ENCODE assay signal across 14 cellular contexts in genomic region chrX:129934461-129934860, GRCh38.
"Had no signal": no experiment of that assay in that cellular context is flagged by ENCODE, and none has a peak within 500 bp of the region (broad histone marks: within the 10 kb centered on the region; RNA-seq: fewer than 3 reads in every experiment).

No MANE protein-coding gene starts in this region.

- H3K9me3 Mint-ChIP-seq: activated naive CD4-positive, alpha-beta T cell treated with anti-CD3 and anti-CD28 coated beads for 36 hours; stimulated activated naive CD8-positive, alpha-beta T cell treated with anti-CD3 and anti-CD28 coated beads, Interleukin-15, amount 100 ng/mL, for 72 hours had no signal

- DNase-seq: activated CD4-positive, alpha-beta T cell treated with anti-CD3 and anti-CD28 coated beads for 36 hours; activated CD8-positive, alpha-beta T cell treated with anti-CD3 and anti-CD28 coated beads, Interleukin-2, amount 10 ng/mL, durations not matched to agents 7 days and 5 days; activated naive CD4-positive, alpha-beta T cell treated with anti-CD3 and anti-CD28 coated beads for 36 hours; adrenal gland; kidney; left ventricle myocardium superior; mesendoderm; stimulated activated CD4-positive, alpha-beta T cell treated with anti-CD3 and anti-CD28 coated beads, Interleukin-4, amount 100 ng/mL, for 4 hours; stimulated activated naive CD8-positive, alpha-beta T cell treated with anti-CD3 and anti-CD28 coated beads, Interleukin-15, amount 100 ng/mL, for 72 hours; thyroid gland; uterus had no signal

- H3K4me3 ChIP-seq: adrenal gland, right atrium auricular region, skin epidermis, thyroid gland, uterus had no signal

- H3K27ac ChIP-seq: adrenal gland, parathyroid adenoma, right atrium auricular region, skin epidermis, thyroid gland, uterus had no signal

- ATAC-seq: activated CD4-positive, alpha-beta T cell treated with anti-CD3 and anti-CD28 coated beads for 36 hours; activated CD8-positive, alpha-beta T cell treated with anti-CD3 and anti-CD28 coated beads, Interleukin-2, amount 10 ng/mL, durations not matched to agents 7 days and 5 days; left ventricle myocardium superior; stimulated activated naive CD8-positive, alpha-beta T cell treated with anti-CD3 and anti-CD28 coated beads, Interleukin-15, amount 100 ng/mL, for 72 hours had no signal

- H3K27ac Mint-ChIP-seq: activated CD4-positive, alpha-beta T cell treated with anti-CD3 and anti-CD28 coated beads for 36 hours; activated CD8-positive, alpha-beta T cell treated with anti-CD3 and anti-CD28 coated beads, Interleukin-2, amount 10 ng/mL, durations not matched to agents 7 days and 5 days; activated naive CD4-positive, alpha-beta T cell treated with anti-CD3 and anti-CD28 coated beads for 36 hours; stimulated activated naive CD8-positive, alpha-beta T cell treated with anti-CD3 and anti-CD28 coated beads, Interleukin-15, amount 100 ng/mL, for 72 hours had no signal

- H3K79me2 ChIP-seq: parathyroid adenoma had no signal

- H3K4me1 ChIP-seq: adrenal gland, parathyroid adenoma, right atrium auricular region, thyroid gland, uterus had no signal

- H3K36me3 ChIP-seq: adrenal gland, right atrium auricular region, thyroid gland, uterus had no signal

- H3K27me3 ChIP-seq: right atrium auricular region, thyroid gland, uterus had no signal

- H2AFZ ChIP-seq: parathyroid adenoma had no signal
